In genomic region chr2:55163258-55163657, GRCh38 we compare ENCODE assay signal across 11 cellular contexts.
DNase-seq lines count a peak whose midpoint lies in the region; ATAC-seq and TF ChIP-seq lines count a peak whose summit lies in the region.
"Had no signal": no experiment of that assay in that cellular context is flagged by ENCODE, and none has a peak within 500 bp of the region (broad histone marks: within the 10 kb centered on the region; RNA-seq: fewer than 3 reads in every experiment).

No MANE protein-coding gene starts in this region.

- TF ChIP-seq CTCF in IMR-90 (conservative IDR thresholded peaks at IDR 0.05; ENCODE audit: low read depth, low read length) (no peak), thyroid gland (IDR thresholded peaks at IDR 0.05) (no peak)

- peak overlapping the region; percentile 59; the same call in 1 of the 2 replicates for H3K56ac ChIP-seq in IMR-90 (ENCODE audit: extremely low read depth, insufficient read depth, low read length)

- H2AK5ac ChIP-seq in IMR-90 (ENCODE audit: low read depth, low read length) (peak overlapping the region; percentile 14), mesenchymal stem cell (ENCODE audit: low read length, severe bottlenecking) (peak overlapping the region; percentile 47)

- no peak overlapping the region for H2BK12ac ChIP-seq in mesenchymal stem cell (ENCODE audit: low read length in 2 of 2)

- H3K9ac ChIP-seq in IMR-90 (ENCODE audit: low read depth, low read length) (peak overlapping the region; percentile 37), mesenchymal stem cell (ENCODE audit: low read length) (peak overlapping the region; percentile 74)

- H3K9me3 Mint-ChIP-seq in stimulated activated naive B cell treated with anti-CD40 and anti-IgM and Interleukin-4, amounts not matched to agents 10 μg/mL and 1 μg/mL and 100 μg/mL, for 72 hours = no peaks in the 10 kb centered on the region
- H3K9me3 Mint-ChIP-seq: stimulated activated effector memory CD8-positive, alpha-beta T cell treated with anti-CD3 and anti-CD28 coated beads, Interleukin-12 subunit alpha, Interleukin-12 subunit beta, amount 100 ng/mL, for 72 hours had no signal

- H4K5ac ChIP-seq in IMR-90 (ENCODE audit: low read depth, low read length) = peak overlapping the region; percentile 9; the same call in 1 of the 2 replicates

- H3K4me1 ChIP-seq in IMR-90 (ENCODE audit: control insufficient read depth, insufficient read depth, low read length) (peaks cover 35% of the 10 kb centered on the region), mesenchymal stem cell (ENCODE audit: control insufficient read depth, insufficient read depth, low read depth, low read length) (peaks cover 21% of the 10 kb centered on the region), thyroid gland (peaks cover 28 to 57% of the 10 kb centered on the region in 2 donors)

- peaks cover 17 to 59% of the 10 kb centered on the region in 2 experiments for H3K79me1 ChIP-seq in IMR-90 (ENCODE audit: low read depth in 1 of 2, low read length in 2 of 2)
- H3K79me1 ChIP-seq in mesenchymal stem cell (replicated peaks; ENCODE audit: low read length, poor library complexity, severe bottlenecking) = peaks cover 21% of the 10 kb centered on the region

- peaks cover 1 to 7% of the 10 kb centered on the region in 2 donors for H3K4me1 Mint-ChIP-seq in stimulated activated naive B cell treated with anti-CD40 and anti-IgM and Interleukin-4, amounts not matched to agents 10 μg/mL and 1 μg/mL and 100 μg/mL, for 72 hours
- H3K4me1 Mint-ChIP-seq: stimulated activated effector memory CD8-positive, alpha-beta T cell treated with anti-CD3 and anti-CD28 coated beads, Interleukin-12 subunit alpha, Interleukin-12 subunit beta, amount 100 ng/mL, for 72 hours had no signal

- ATAC-seq in IMR-90 (ENCODE audit: low read depth) (peak; percentile 52), GM18502 (IDR thresholded peaks at IDR 0.05; ENCODE audit: poor library complexity, unreplicated experiment) (no peak)
- ATAC-seq in stimulated activated naive B cell treated with anti-CD40 and anti-IgM and Interleukin-4, amounts not matched to agents 10 μg/mL and 1 μg/mL and 100 μg/mL, for 72 hours (replicated peaks) = no peak
- ATAC-seq: stimulated activated effector memory CD8-positive, alpha-beta T cell treated with anti-CD3 and anti-CD28 coated beads, Interleukin-12 subunit alpha, Interleukin-12 subunit beta, amount 100 ng/mL, for 72 hours had no signal

- H2BK15ac ChIP-seq in IMR-90 (ENCODE audit: low read depth, low read length) = peak overlapping the region; percentile 35
- H2BK15ac ChIP-seq in mesenchymal stem cell (ENCODE audit: low read depth, poor library complexity, severe bottlenecking) = no peak overlapping the region

- peak overlapping the region; percentile 0; the same call in 1 of the 2 replicates for H3K4me2 ChIP-seq in IMR-90 (ENCODE audit: low read depth, low read length)
- no peak overlapping the region for H3K4me2 ChIP-seq in mesenchymal stem cell (ENCODE audit: low read length, poor library complexity, severe bottlenecking)

- no peaks in the 10 kb centered on the region for H3K36me3 Mint-ChIP-seq in stimulated activated naive B cell treated with anti-CD40 and anti-IgM and Interleukin-4, amounts not matched to agents 10 μg/mL and 1 μg/mL and 100 μg/mL, for 72 hours
- H3K36me3 Mint-ChIP-seq: stimulated activated effector memory CD8-positive, alpha-beta T cell treated with anti-CD3 and anti-CD28 coated beads, Interleukin-12 subunit alpha, Interleukin-12 subunit beta, amount 100 ng/mL, for 72 hours had no signal

- POLR2A ChIA-PET in IMR-90 (lab: Charles Lee; ENCODE audit: unreplicated experiment) = interaction anchor here (0.9 kb wide), 1 partner anchor 113 kb away, joined by 5 read pairs; the partner anchor contains the start of gene RTN4

- H3K4me3 ChIP-seq in IMR-90 (ENCODE audit: insufficient read depth, low read depth, low read length) (no peak overlapping the region), mesenchymal stem cell (ENCODE audit: insufficient read depth in 1 of 2, low read depth in 1 of 2, low read length in 2 of 2) (no peak overlapping the region), thyroid gland (replicated peaks in 1 of 3) (no peak overlapping the region)

- intact Hi-C loops in IMR-90 (cut with micrococcal nuclease) = no loop called here
- intact Hi-C loops in thyroid gland (cut with DNase I) = loop anchor here (10.0 kb wide), 1 partner anchor 68 kb away; no protein-coding TSS in a partner anchor

- no peak overlapping the region for H3K4me3 Mint-ChIP-seq in stimulated activated naive B cell treated with anti-CD40 and anti-IgM and Interleukin-4, amounts not matched to agents 10 μg/mL and 1 μg/mL and 100 μg/mL, for 72 hours
- H3K4me3 Mint-ChIP-seq: stimulated activated effector memory CD8-positive, alpha-beta T cell treated with anti-CD3 and anti-CD28 coated beads, Interleukin-12 subunit alpha, Interleukin-12 subunit beta, amount 100 ng/mL, for 72 hours had no signal

- H3K9me3 ChIP-seq in IMR-90 (ENCODE audit: control insufficient read depth, insufficient read depth, low read length) (no peaks in the 10 kb centered on the region), mesenchymal stem cell (ENCODE audit: control insufficient read depth, low read length) (no peaks in the 10 kb centered on the region), thyroid gland (no peaks in the 10 kb centered on the region)

- no peaks in the 10 kb centered on the region for H3K27me3 Mint-ChIP-seq in stimulated activated naive B cell treated with anti-CD40 and anti-IgM and Interleukin-4, amounts not matched to agents 10 μg/mL and 1 μg/mL and 100 μg/mL, for 72 hours

- H4K8ac ChIP-seq in IMR-90 (ENCODE audit: low read depth in 2 of 2, low read length in 2 of 2) (peak overlapping the region; percentile 4 to 74; a peak in 3 of 4 replicates), mesenchymal stem cell (ENCODE audit: low read length) (peak overlapping the region; percentile 42)

- 63% methylated on average over 4 of the region's 9 CpGs; no CpG with 5 or more reads in 1 of the 2 experiments for WGBS in IMR-90 (ENCODE audit: extremely low coverage in 2 of 2, insufficient read length in 1 of 2), 2 experiments
- WGBS in mesenchymal stem cell = 73% methylated on average over 9 of the region's 9 CpGs
- WGBS in thyroid gland, 2 donors = 55 to 56% methylated on average over 9 of the region's 9 CpGs

- H2BK120ac ChIP-seq in IMR-90 (ENCODE audit: low read depth, low read length) (peak overlapping the region; percentile 72), mesenchymal stem cell (ENCODE audit: low read depth, low read length) (no peak overlapping the region)

- H2BK20ac ChIP-seq in IMR-90 (ENCODE audit: low read depth, low read length) = peak overlapping the region; percentile 30

- no peak overlapping the region for H3K27ac Mint-ChIP-seq in stimulated activated naive B cell treated with anti-CD40 and anti-IgM and Interleukin-4, amounts not matched to agents 10 μg/mL and 1 μg/mL and 100 μg/mL, for 72 hours
- H3K27ac Mint-ChIP-seq: stimulated activated effector memory CD8-positive, alpha-beta T cell treated with anti-CD3 and anti-CD28 coated beads, Interleukin-12 subunit alpha, Interleukin-12 subunit beta, amount 100 ng/mL, for 72 hours had no signal

- peak overlapping the region; percentile 74 for H2AFZ ChIP-seq in IMR-90 (replicated peaks; ENCODE audit: low read length, poor library complexity)
- H2AFZ ChIP-seq in mesenchymal stem cell (ENCODE audit: low read depth, low read length) = no peak overlapping the region

- dilution Hi-C loops in IMR-90 (cut with HindIII; ENCODE audit: low sequenced_read_pairs, unreplicated experiment) = loop anchor here (25.0 kb wide), 1 partner anchor 151 kb away; no protein-coding TSS in a partner anchor

- H3K14ac ChIP-seq in IMR-90 (replicated peaks; ENCODE audit: low read depth, low read length) (peak overlapping the region; percentile 41), mesenchymal stem cell (ENCODE audit: low read length in 2 of 2) (no peak overlapping the region)

- peak overlapping the region; percentile 57; the same call in 1 of the 2 replicates for H3K18ac ChIP-seq in IMR-90 (ENCODE audit: low read depth, low read length)
- H3K18ac ChIP-seq in mesenchymal stem cell (ENCODE audit: low read depth in 1 of 2, low read length in 2 of 2) = peak overlapping the region; percentile 41 to 50

- H2BK5ac ChIP-seq in IMR-90 (ENCODE audit: low read depth, low read length, poor library complexity, severe bottlenecking) = peak overlapping the region; percentile 52
- no peak overlapping the region for H2BK5ac ChIP-seq in mesenchymal stem cell (ENCODE audit: low read depth, low read length, poor library complexity, severe bottlenecking)

- H3K36me3 ChIP-seq in IMR-90 (ENCODE audit: control insufficient read depth, insufficient read depth, low read length) = no peaks in the 10 kb centered on the region
- H3K36me3 ChIP-seq in mesenchymal stem cell (ENCODE audit: control insufficient read depth in 1 of 2, insufficient read depth in 2 of 2, low read depth in 1 of 2, low read length in 2 of 2) = no peaks in the 10 kb centered on the region
- no peaks in the 10 kb centered on the region for H3K36me3 ChIP-seq in thyroid gland

- no peaks in the 10 kb centered on the region for H4K20me1 ChIP-seq in IMR-90 (ENCODE audit: insufficient read depth, low read length)

- CTCF ChIA-PET in IMR-90 (lab: Yijun Ruan, JAX) = no interaction called here

- H3K4ac ChIP-seq in IMR-90 (ENCODE audit: low read depth, low read length) (peak overlapping the region; percentile 65), mesenchymal stem cell (ENCODE audit: low read depth in 1 of 2, low read length in 2 of 2) (peak overlapping the region in 1 of 2 experiments; percentile 7)

- H3K27ac ChIP-seq in IMR-90 (ENCODE audit: insufficient read depth, low read length) (peak overlapping the region; percentile 26), cingulate gyrus (ENCODE audit: low read depth, low read length) (peak overlapping the region; percentile 83), mesenchymal stem cell (ENCODE audit: low read length, poor library complexity, severe bottlenecking) (peak overlapping the region; percentile 69), thyroid gland (peak overlapping the region; percentile 17 to 52 (median 47))

- DNase-seq in IMR-90 (peak; percentile 71), mesenchymal stem cell (peak; percentile 32), thyroid gland (peak; percentile 20 to 45), ecto neural progenitor cell (ENCODE audit: low spot score) (no peak), NCI-H2227 (lab: John Stamatoyannopoulos, UW; ENCODE audit: unreplicated experiment) (no peak)
- no peak for DNase-seq in stimulated activated naive B cell treated with anti-CD40 and anti-IgM and Interleukin-4, amounts not matched to agents 10 μg/mL and 1 μg/mL and 100 μg/mL, for 72 hours
- DNase-seq: GDM1, NCI-H446 treated with DMSO at 0.1 percent for 48 hours had no signal

- no peak for TF ChIP-seq RAD21 in IMR-90 (IDR thresholded peaks at IDR 0.05; ENCODE audit: low read length)

- peak overlapping the region; percentile 58 for H4K91ac ChIP-seq in IMR-90 (ENCODE audit: insufficient read depth, low read depth, low read length)
- no peak overlapping the region for H4K91ac ChIP-seq in mesenchymal stem cell (ENCODE audit: low read length)

- peaks cover 37% of the 10 kb centered on the region for H3K9me1 ChIP-seq in IMR-90 (ENCODE audit: insufficient read depth, low read length)

- H2AK9ac ChIP-seq in IMR-90 (replicated peaks; ENCODE audit: low read depth, low read length, poor library complexity) = peak overlapping the region; percentile 1

- BruUV-seq in IMR-90 (replicated peaks; lab: Mats Ljungman, UMichigan) = no TSS peak

- H3K27me3 ChIP-seq in IMR-90 (ENCODE audit: control insufficient read depth, insufficient read depth, low read length) (no peaks in the 10 kb centered on the region), mesenchymal stem cell (ENCODE audit: control insufficient read depth in 1 of 2, insufficient read depth in 1 of 2, low read length in 2 of 2) (no peaks in the 10 kb centered on the region), thyroid gland (no peaks in the 10 kb centered on the region)

- in situ Hi-C loops in IMR-90 (cut with MboI; ENCODE audit: low sequenced_read_pairs) = no loop called here

- H3K23ac ChIP-seq in IMR-90 (ENCODE audit: low read depth, low read length) (peak overlapping the region; percentile 50), mesenchymal stem cell (ENCODE audit: low read length in 2 of 2) (no peak overlapping the region)

- TF ChIP-seq POLR2A in IMR-90 (IDR thresholded peaks at IDR 0.05; ENCODE audit: low read depth, low read length) = no peak
- TF ChIP-seq POLR2A in thyroid gland (IDR thresholded peaks at IDR 0.05) = no peak

Comparison
In these comparisons a context has a peak if more than half of its experiments do, and no peak if none do; other contexts are left out.
1. DNase-seq: peak in IMR-90 (single experiment), mesenchymal stem cell (single experiment) and thyroid gland (2 of 2); none in ecto neural progenitor cell (single experiment), stimulated activated naive B cell treated with anti-CD40 and anti-IgM and Interleukin-4, amounts not matched to agents 10 μg/mL and 1 μg/mL and 100 μg/mL, for 72 hours (single experiment) and NCI-H2227 (single experiment).
2. H3K27ac ChIP-seq: peak in every context shown above with its lines; median percentile 83 in cingulate gyrus; 69 in mesenchymal stem cell; 47 in thyroid gland; 26 in IMR-90.